Comparison of ENCODE assay signal across 24 cellular contexts in genomic region chr10:21359202-21359601, GRCh38.
"Had no signal": no experiment of that assay in that cellular context is flagged by ENCODE, and none has a peak within 500 bp of the region (broad histone marks: within the 10 kb centered on the region; RNA-seq: fewer than 3 reads in every experiment).

No MANE protein-coding gene starts in this region.

- H3K4me3 Mint-ChIP-seq: activated CD4-positive, alpha-beta T cell treated with anti-CD3 and anti-CD28 coated beads for 36 hours; activated CD8-positive, alpha-beta T cell treated with anti-CD3 and anti-CD28 coated beads, Interleukin-2, amount 10 ng/mL, durations not matched to agents 7 days and 5 days; activated T-cell treated with anti-CD3 and anti-CD28 coated beads, Interleukin-2, amount 50 U/mL, for 72 hours; natural killer cell; stimulated activated effector memory CD8-positive, alpha-beta T cell treated with anti-CD3 and anti-CD28 coated beads, Interleukin-12 subunit alpha, Interleukin-12 subunit beta, amount 100 ng/mL, for 72 hours; stimulated activated naive CD8-positive, alpha-beta T cell treated with anti-CD3 and anti-CD28 coated beads, Interleukin-15, Interleukin-2, amounts not matched to agents 100 ng/mL and 50 ng/mL, for 24 hours had no signal

- H3K4me1 ChIP-seq: body of pancreas, right lobe of liver had no signal

- H3K36me3 Mint-ChIP-seq: activated naive CD4-positive, alpha-beta T cell treated with anti-CD3 and anti-CD28 coated beads, Interleukin-2, amount 50 U/mL, for 72 hours; natural killer cell; stimulated activated effector memory CD8-positive, alpha-beta T cell treated with anti-CD3 and anti-CD28 coated beads, Interleukin-12 subunit alpha, Interleukin-12 subunit beta, amount 100 ng/mL, for 72 hours had no signal

- H3K4me1 Mint-ChIP-seq: activated CD4-positive, alpha-beta T cell treated with anti-CD3 and anti-CD28 coated beads for 36 hours; natural killer cell; stimulated activated effector memory CD8-positive, alpha-beta T cell treated with anti-CD3 and anti-CD28 coated beads, Interleukin-12 subunit alpha, Interleukin-12 subunit beta, amount 100 ng/mL, for 72 hours had no signal

- H3K9me3 ChIP-seq: body of pancreas, esophagus squamous epithelium, right lobe of liver, thoracic aorta, upper lobe of left lung had no signal

- H3K4me3 ChIP-seq: body of pancreas, esophagus squamous epithelium, right lobe of liver, skin epidermis, thoracic aorta, upper lobe of left lung had no signal

- DNase-seq: activated CD4-positive, alpha-beta T cell treated with anti-CD3 and anti-CD28 coated beads for 36 hours; activated CD4-positive, CD25-positive, alpha-beta regulatory T cell; activated CD8-positive, alpha-beta T cell treated with anti-CD3 and anti-CD28 coated beads, Interleukin-2, amount 10 ng/mL, durations not matched to agents 7 days and 5 days; activated naive CD4-positive, alpha-beta T cell; activated T-cell treated with anti-CD3 and anti-CD28 coated beads for 4 hours; activated T-cell treated with anti-CD3 and anti-CD28 coated beads, Interleukin-2, amount 50 U/mL, for 72 hours; anterior cingulate cortex; body of pancreas; dermis blood vessel endothelial cell; effector CD8-positive, alpha-beta T cell; esophagus squamous epithelium; left ventricle myocardium superior; mammary epithelial cell; natural killer cell; right lobe of liver; stimulated activated CD4-positive, alpha-beta T cell treated with anti-CD3 and anti-CD28 coated beads, Interleukin-4, amount 100 ng/mL, for 24 hours; T-helper 2 cell; upper lobe of left lung had no signal

- H3K27ac ChIP-seq: body of pancreas, epithelial cell of prostate, esophagus squamous epithelium, right lobe of liver, skin epidermis, thoracic aorta, upper lobe of left lung had no signal

- H3K27ac Mint-ChIP-seq: activated CD4-positive, alpha-beta T cell treated with anti-CD3 and anti-CD28 coated beads for 36 hours; activated CD8-positive, alpha-beta T cell treated with anti-CD3 and anti-CD28 coated beads, Interleukin-2, amount 10 ng/mL, durations not matched to agents 7 days and 5 days; activated naive CD4-positive, alpha-beta T cell treated with anti-CD3 and anti-CD28 coated beads, Interleukin-2, amount 50 U/mL, for 72 hours; activated T-cell treated with anti-CD3 and anti-CD28 coated beads, Interleukin-2, amount 50 U/mL, for 72 hours; natural killer cell; stimulated activated effector memory CD8-positive, alpha-beta T cell treated with anti-CD3 and anti-CD28 coated beads, Interleukin-12 subunit alpha, Interleukin-12 subunit beta, amount 100 ng/mL, for 72 hours; stimulated activated naive CD8-positive, alpha-beta T cell treated with anti-CD3 and anti-CD28 coated beads, Interleukin-15, Interleukin-2, amounts not matched to agents 100 ng/mL and 50 ng/mL, for 24 hours had no signal

- H3K27me3 Mint-ChIP-seq: activated CD4-positive, alpha-beta T cell treated with anti-CD3 and anti-CD28 coated beads for 36 hours; stimulated activated naive CD8-positive, alpha-beta T cell treated with anti-CD3 and anti-CD28 coated beads, Interleukin-15, Interleukin-2, amounts not matched to agents 100 ng/mL and 50 ng/mL, for 24 hours had no signal

- H3K36me3 ChIP-seq: esophagus squamous epithelium, right lobe of liver, thoracic aorta, upper lobe of left lung had no signal

- H3K27me3 ChIP-seq: body of pancreas, esophagus squamous epithelium, right lobe of liver, upper lobe of left lung had no signal

- H3K9me3 Mint-ChIP-seq: activated naive CD4-positive, alpha-beta T cell treated with anti-CD3 and anti-CD28 coated beads, Interleukin-2, amount 50 U/mL, for 72 hours; activated T-cell treated with anti-CD3 and anti-CD28 coated beads, Interleukin-2, amount 50 U/mL, for 72 hours; natural killer cell; stimulated activated effector memory CD8-positive, alpha-beta T cell treated with anti-CD3 and anti-CD28 coated beads, Interleukin-12 subunit alpha, Interleukin-12 subunit beta, amount 100 ng/mL, for 72 hours; stimulated activated naive CD8-positive, alpha-beta T cell treated with anti-CD3 and anti-CD28 coated beads, Interleukin-15, Interleukin-2, amounts not matched to agents 100 ng/mL and 50 ng/mL, for 24 hours had no signal
